ENCODE assay signal across 17 cellular contexts in the genomic region with DNA sequence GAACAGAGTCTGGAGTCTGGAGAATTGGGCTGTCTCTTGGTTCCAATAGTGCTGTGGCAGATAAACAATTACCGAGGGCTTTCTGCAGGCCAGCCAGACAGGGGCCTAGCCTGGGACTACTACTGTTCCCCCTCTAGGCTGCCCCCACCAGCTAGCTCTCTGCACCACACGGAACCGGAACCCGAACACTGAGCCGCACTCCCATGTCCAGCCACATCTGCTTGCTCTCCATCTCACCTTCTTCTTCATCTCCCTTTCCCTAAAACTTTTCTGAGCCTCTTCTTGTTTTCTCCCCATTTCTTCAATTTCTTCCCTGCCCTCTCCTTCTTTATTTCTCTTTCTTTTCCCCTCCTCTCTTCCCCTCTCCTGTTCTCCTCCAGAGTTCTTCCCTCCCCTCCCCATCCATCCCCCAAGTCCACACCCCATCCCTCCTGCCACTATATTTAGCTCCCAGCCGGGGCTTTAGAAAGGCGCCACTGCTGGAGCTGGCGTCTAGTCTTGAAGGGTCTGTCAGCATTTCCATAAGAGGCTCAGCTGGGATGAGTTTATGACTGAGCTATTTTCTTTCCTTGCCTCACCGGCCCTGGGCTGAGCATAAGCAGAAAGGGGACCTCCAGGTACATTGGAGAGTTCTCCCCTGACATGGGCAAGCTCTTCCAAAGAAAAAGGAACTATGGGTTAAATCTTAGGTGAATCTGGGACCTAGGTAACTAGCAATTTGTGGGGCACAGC. TPM values are rescaled to one million over a fixed set of nuclear protein-coding genes. Genes with fewer than 3 reads are reported as not detected.
DNase-seq lines count a peak whose midpoint lies in the region; ATAC-seq and TF ChIP-seq lines count a peak whose summit lies in the region.
"Had no signal": no experiment of that assay in that cellular context is flagged by ENCODE, and none has a peak within 500 bp of the region (broad histone marks: within the 10 kb centered on the region; RNA-seq: fewer than 3 reads in every experiment).

No MANE protein-coding gene starts in this region.

- no peaks in the 10 kb centered on the region for H3K9me2 ChIP-seq in GM23248 (ENCODE audit: insufficient read depth)

- H3F3A ChIP-seq in GM23248 (ENCODE audit: insufficient read depth), result peaks cover 4% of the 10 kb centered on the region; the same call in 1 of the 2 replicates

- TF ChIP-seq CTCF in neutrophil (IDR thresholded peaks at IDR 0.05), result no peak

- H3K27me3 Mint-ChIP-seq in central memory CD8-positive, alpha-beta T cell, result peaks cover 19% of the 10 kb centered on the region

- peaks cover 31% of the 10 kb centered on the region for H3K4me1 Mint-ChIP-seq in central memory CD8-positive, alpha-beta T cell

- H3K79me2 ChIP-seq in GM23248 (ENCODE audit: insufficient read depth), result no peaks in the 10 kb centered on the region

- H2AFZ ChIP-seq in GM23248, result no peak overlapping the region

- no peak overlapping the region for H3K4me2 ChIP-seq in GM23248 (ENCODE audit: unreplicated experiment)

- no peaks in the 10 kb centered on the region for H3K36me3 Mint-ChIP-seq in central memory CD8-positive, alpha-beta T cell (ENCODE audit: insufficient read depth)

- in situ Hi-C loops in GM23248 (cut with MboI), result no loop called here

- no peaks in the 10 kb centered on the region for H3K9me3 Mint-ChIP-seq in central memory CD8-positive, alpha-beta T cell
- H3K9me3 Mint-ChIP-seq: activated naive CD4-positive, alpha-beta T cell treated with anti-CD3 and anti-CD28 coated beads for 36 hours had no signal

- DNase-seq in GM23248 (peak; percentile 17), NCI-H524 (lab: John Stamatoyannopoulos, UW) (peak; percentile 46 to 58), COR-L47 (lab: John Stamatoyannopoulos, UW) (no peak), AG08395 (ENCODE audit: low spot score) (no peak)
- no peak for DNase-seq in central memory CD8-positive, alpha-beta T cell (ENCODE audit: low spot score in 2 of 2)
- DNase-seq: activated naive CD4-positive, alpha-beta T cell treated with anti-CD3 and anti-CD28 coated beads for 36 hours; C1 segment of cervical spinal cord; KG1; NCI-H1105 treated with DMSO at 0.1 percent for 48 hours; occipital lobe; stimulated activated naive CD4-positive, alpha-beta T cell treated with Interleukin-2 at 50 U/mL for 16 hours had no signal

- WGBS in GM23248 (ENCODE audit: low coverage in 1 of 2, low lambda C conversion rate in 2 of 2, missing lambda C conversion rate in 2 of 2), 2 experiments, result 78 to 79% methylated on average over 8 to 9 of the region's 9 CpGs

- H3K4me3 ChIP-seq in GM23248 (no peak overlapping the region), neutrophil (ENCODE audit: low read depth in 1 of 2, low read length in 1 of 2) (no peak overlapping the region)
- H3K4me3 ChIP-seq: breast epithelium, GM12878, lung had no signal

- H3K27me3 ChIP-seq in GM23248 (replicated peaks; ENCODE audit: insufficient read depth), result no peaks in the 10 kb centered on the region
- H3K27me3 ChIP-seq in neutrophil, result no peaks in the 10 kb centered on the region
- H3K27me3 ChIP-seq: breast epithelium had no signal

- H3K4me3 Mint-ChIP-seq in central memory CD8-positive, alpha-beta T cell, result no peak overlapping the region
- H3K4me3 Mint-ChIP-seq: activated naive CD4-positive, alpha-beta T cell treated with anti-CD3 and anti-CD28 coated beads for 36 hours had no signal

- H3K9me3 ChIP-seq in GM23248 (ENCODE audit: low read depth) (no peaks in the 10 kb centered on the region), neutrophil (no peaks in the 10 kb centered on the region)
- H3K9me3 ChIP-seq: breast epithelium had no signal

- H3K36me3 ChIP-seq in GM23248 (ENCODE audit: low read depth), result no peaks in the 10 kb centered on the region
- H3K36me3 ChIP-seq in neutrophil, result no peaks in the 10 kb centered on the region
- H3K36me3 ChIP-seq: breast epithelium had no signal

- H4K20me1 ChIP-seq in GM23248 (ENCODE audit: insufficient read depth), result no peaks in the 10 kb centered on the region

- H3K9ac ChIP-seq in GM23248, result no peak overlapping the region

- peak overlapping the region; percentile 33 for H3K27ac Mint-ChIP-seq in central memory CD8-positive, alpha-beta T cell (ENCODE audit: low read depth)
- H3K27ac Mint-ChIP-seq: activated naive CD4-positive, alpha-beta T cell treated with anti-CD3 and anti-CD28 coated beads for 36 hours had no signal

- no peak for ATAC-seq in central memory CD8-positive, alpha-beta T cell (replicated peaks; ENCODE audit: extremely low read depth, poor library complexity, severe bottlenecking)
- ATAC-seq in GM21390 (IDR thresholded peaks at IDR 0.05; ENCODE audit: unreplicated experiment), result no peak
- ATAC-seq: GM12878, HCT116 had no signal

- H3K27ac ChIP-seq in GM23248 (no peak overlapping the region), neutrophil (peak overlapping the region; percentile 31)
- H3K27ac ChIP-seq: breast epithelium had no signal

- H3K4me1 ChIP-seq in GM23248 (ENCODE audit: insufficient read depth), result peaks cover 10% of the 10 kb centered on the region
- H3K4me1 ChIP-seq in neutrophil (ENCODE audit: control insufficient read depth in 1 of 2, insufficient read depth in 1 of 2, low read depth in 1 of 2, low read length in 1 of 2), result peaks cover 24 to 31% of the 10 kb centered on the region in 2 experiments

RNA-seq across cellular contexts. Expression of gene ATP2B4, which starts 25.7 kb away (rescaled TPM):
- total RNA-seq in GM23248 (2014; rRNA removed; shearing (Covaris generic)), result 82.8 and 86.6 TPM in 2 replicates
- polyA plus RNA-seq in GM23248 (2016; fragmentation: Nextera tagmentation; extraction: Ambion mirVana), result 49.5 and 49.7 TPM in 2 replicates

Comparison
In these comparisons a context has a peak if more than half of its experiments do, and no peak if none do; other contexts are left out.
1. DNase-seq: peak in GM23248 (single experiment) and NCI-H524 (2 of 2); none in central memory CD8-positive, alpha-beta T cell (0 of 2), COR-L47 (single experiment) and AG08395 (single experiment).